Comparison of ENCODE assay signal across 8 cellular contexts in genomic region chr9:122904466-122904822, GRCh38. TPM values are rescaled to one million over a fixed set of nuclear protein-coding genes. Genes with fewer than 3 reads are reported as not detected.
A peak's percentile ranks its signal among the peaks of the same experiment; 100 is the strongest.
DNase-seq lines count a peak whose midpoint lies in the region; ATAC-seq lines count a peak whose summit lies in the region.

No MANE protein-coding gene starts in this region.

- peak overlapping the region; percentile 72 for H3K4me3 ChIP-seq in SJCRH30

- peaks cover 3% of the 10 kb centered on the region; the same call in 1 of the 2 replicates for H3K36me3 ChIP-seq in SJCRH30

- no peaks in the 10 kb centered on the region for H3K27me3 ChIP-seq in SJCRH30

- H3K27ac ChIP-seq in SJCRH30: peak overlapping the region; percentile 74

- ATAC-seq in GM19351 (IDR thresholded peaks at IDR 0.05; ENCODE audit: unreplicated experiment) (peak; percentile 20), HG03354 (IDR thresholded peaks at IDR 0.05; ENCODE audit: poor library complexity, severe bottlenecking, unreplicated experiment) (peak; percentile 27), left colon (peak; percentile 29)

- peaks cover 24% of the 10 kb centered on the region for H3K4me1 ChIP-seq in SJCRH30

- DNase-seq in COLO829 (ENCODE audit: low spot score) (peak; percentile 31), SJCRH30 (peak; percentile 64 to 75), cerebellar cortex (ENCODE audit: low spot score) (peak; percentile 55), left colon (peak; percentile 31 to 47), AML-193 (lab: John Stamatoyannopoulos, UW) (no peak)
- peak; percentile 6 to 7 for DNase-seq in stimulated activated CD8-positive, alpha-beta memory T cell treated with anti-CD3 and anti-CD28 coated beads, Interleukin-15, amount 100 ng/mL, for 48 hours (ENCODE audit: low read depth in 2 of 2)

- intact Hi-C loops in left colon (cut with DNase I, micrococcal nuclease): no loop called here

- no peaks in the 10 kb centered on the region for H3K9me3 ChIP-seq in SJCRH30 (replicated peaks)

RNA-seq across cellular contexts. Expression of gene RC3H2, which starts 0.7 kb away (rescaled TPM):
- total RNA-seq in SJCRH30 (2014; rRNA removed; shearing (Covaris generic)): 84.7 and 91.0 TPM in 2 replicates
- total RNA-seq in left colon: 10 to 100 TPM; 36.2 to 38.3 TPM

RNA-seq across cellular contexts. Expression of gene ZBTB6, which starts 8.7 kb away (rescaled TPM):
- total RNA-seq in SJCRH30 (2014; rRNA removed; shearing (Covaris generic)): 26.2 and 27.0 TPM in 2 replicates
- total RNA-seq in left colon: 1 to 10 TPM; 6.1 to 7.6 TPM

RNA-seq across cellular contexts. Expression of gene ZBTB26, which starts 26.9 kb away (rescaled TPM):
- total RNA-seq in SJCRH30 (2014; rRNA removed; shearing (Covaris generic)): 10.0 and 12.4 TPM in 2 replicates
- total RNA-seq in left colon: 1 to 10 TPM; 4.7 to 5.6 TPM

RNA-seq across cellular contexts. Expression of gene RABGAP1, which starts 36.4 kb away (rescaled TPM):
- 52.9 and 57.4 TPM in 2 replicates for total RNA-seq in SJCRH30 (2014; rRNA removed; shearing (Covaris generic))
- 10 to 100 TPM; 54.5 to 58.8 TPM for total RNA-seq in left colon

Comparison
In these comparisons a context has a peak if more than half of its experiments do, and no peak if none do; other contexts are left out.
1. DNase-seq: peak in COLO829 (single experiment), SJCRH30 (2 of 2), cerebellar cortex (single experiment), left colon (2 of 2) and stimulated activated CD8-positive, alpha-beta memory T cell treated with anti-CD3 and anti-CD28 coated beads, Interleukin-15, amount 100 ng/mL, for 48 hours (2 of 2); none in AML-193 (0 of 2).
2. Peak in every context shown above with its lines, with median percentiles within 50 percentile points of each other: ATAC-seq.